ENCODE assay signal across 11 cellular contexts in genomic region chr9:114364123-114364522, GRCh38. TPM values are rescaled to one million over a fixed set of nuclear protein-coding genes. Genes with fewer than 3 reads are reported as not detected.
DNase-seq lines count a peak whose midpoint lies in the region; ATAC-seq and TF ChIP-seq lines count a peak whose summit lies in the region.
"Had no signal": no experiment of that assay in that cellular context is flagged by ENCODE, and none has a peak within 500 bp of the region (broad histone marks: within the 10 kb centered on the region; RNA-seq: fewer than 3 reads in every experiment).

No MANE protein-coding gene starts in this region.

- H3K9me3 ChIP-seq in upper lobe of right lung = no peaks in the 10 kb centered on the region
- H3K9me3 ChIP-seq in esophagus muscularis mucosa = no peaks in the 10 kb centered on the region

- no peak for TF ChIP-seq EP300 in esophagus muscularis mucosa (IDR thresholded peaks at IDR 0.05)

- H3K4me3 ChIP-seq in fibroblast of the aortic adventitia (ENCODE audit: low read depth, low read length) (no peak overlapping the region), upper lobe of right lung (no peak overlapping the region), esophagus muscularis mucosa (no peak overlapping the region)

- H3K36me3 Mint-ChIP-seq in T-helper 2 cell treated with Interferon-gamma antibody and Interleukin-4, amounts not matched to agents 5 μg/mL and 100 μg/mL, for 36 hours (ENCODE audit: low read depth) = peaks cover 90% of the 10 kb centered on the region

- peaks cover 64% of the 10 kb centered on the region for H3K4me1 Mint-ChIP-seq in T-helper 2 cell treated with Interferon-gamma antibody and Interleukin-4, amounts not matched to agents 5 μg/mL and 100 μg/mL, for 36 hours (ENCODE audit: low read depth)

- H3K27me3 Mint-ChIP-seq in T-helper 2 cell treated with Interferon-gamma antibody and Interleukin-4, amounts not matched to agents 5 μg/mL and 100 μg/mL, for 36 hours (ENCODE audit: low read depth) = no peaks in the 10 kb centered on the region

- peaks cover 81% of the 10 kb centered on the region for H3K36me3 ChIP-seq in upper lobe of right lung
- H3K36me3 ChIP-seq in esophagus muscularis mucosa = peaks cover 46 to 100% (median 72%) of the 10 kb centered on the region in 4 donors

- H3K9me3 Mint-ChIP-seq in T-helper 2 cell treated with Interferon-gamma antibody and Interleukin-4, amounts not matched to agents 5 μg/mL and 100 μg/mL, for 36 hours = no peaks in the 10 kb centered on the region

- H3K27ac ChIP-seq in upper lobe of right lung = peak overlapping the region; percentile 61
- peak overlapping the region in 2 of 4 donors; percentile 4 to 33 for H3K27ac ChIP-seq in esophagus muscularis mucosa (replicated peaks in 1 of 4)

- DNase-seq in activated effector memory CD4-positive, alpha-beta T cell treated with anti-CD3 and anti-CD28 coated beads, Interleukin-2, amount 50 U/mL, for 16 hours = peak; percentile 48
- no peak for DNase-seq in activated effector memory CD4-positive, alpha-beta T cell treated with Interleukin-2 at 50 U/mL for 16 hours
- no peak for DNase-seq in T-helper 2 cell treated with Interferon-gamma antibody and Interleukin-4, amounts not matched to agents 5 μg/mL and 100 μg/mL, for 36 hours (ENCODE audit: low spot score)
- peak; percentile 61 for DNase-seq in fibroblast of the aortic adventitia (ENCODE audit: low read depth)
- DNase-seq in upper lobe of right lung = peak; percentile 3
- no peak for DNase-seq in NCI-H2196 (lab: John Stamatoyannopoulos, UW; ENCODE audit: unreplicated experiment)
- no peak for DNase-seq in esophagus muscularis mucosa (ENCODE audit: extremely low spot score)
- DNase-seq: dermis blood vessel endothelial cell, DMS153, H7 had no signal

- H3K4me1 ChIP-seq in upper lobe of right lung (peaks cover 43% of the 10 kb centered on the region), esophagus muscularis mucosa (peaks cover 0 to 7% (median 3%) of the 10 kb centered on the region in 4 donors)

- intact Hi-C loops in upper lobe of right lung (cut with DNase I) = no loop called here
- intact Hi-C loops in esophagus muscularis mucosa (cut with DNase I) = no loop called here

- H3K27ac Mint-ChIP-seq in T-helper 2 cell treated with Interferon-gamma antibody and Interleukin-4, amounts not matched to agents 5 μg/mL and 100 μg/mL, for 36 hours = peak overlapping the region; percentile 72

- peak overlapping the region; percentile 50 for H3K4me3 Mint-ChIP-seq in T-helper 2 cell treated with Interferon-gamma antibody and Interleukin-4, amounts not matched to agents 5 μg/mL and 100 μg/mL, for 36 hours

- TF ChIP-seq POLR2A in esophagus muscularis mucosa (IDR thresholded peaks at IDR 0.05; ENCODE audit: low read depth) = no peak

- H3K27me3 ChIP-seq in upper lobe of right lung = no peaks in the 10 kb centered on the region
- H3K27me3 ChIP-seq in esophagus muscularis mucosa = no peaks in the 10 kb centered on the region

- ATAC-seq in upper lobe of right lung (peak; percentile 40), HG03280 (IDR thresholded peaks at IDR 0.05; ENCODE audit: unreplicated experiment) (no peak)

- TF ChIP-seq CTCF in fibroblast of the aortic adventitia (IDR thresholded peaks at IDR 0.05; ENCODE audit: insufficient read depth, low read length) (no peak), upper lobe of right lung (IDR thresholded peaks at IDR 0.05) (no peak), esophagus muscularis mucosa (IDR thresholded peaks at IDR 0.05) (no peak)

- 56% methylated on average over 1 of the region's 1 CpG for WGBS in esophagus muscularis mucosa

RNA-seq across cellular contexts. Expression of gene AKNA, which starts 23.7 kb away (rescaled TPM):
- total RNA-seq in fibroblast of the aortic adventitia (ENCODE audit: low replicate concordance) (9.9 and 22.3 TPM in 2 replicates), upper lobe of right lung (54.7 TPM), esophagus muscularis mucosa (10 to 100 TPM; 12.5 to 18.5 (median 17.3) TPM)

RNA-seq across cellular contexts. Expression of gene ORM2, which starts 34.5 kb away (rescaled TPM):
- total RNA-seq in fibroblast of the aortic adventitia (ENCODE audit: low replicate concordance) = not detected in 2 replicates
- 3.9 TPM for total RNA-seq in upper lobe of right lung
- not detected for total RNA-seq in esophagus muscularis mucosa
- total RNA-seq: dermis blood vessel endothelial cell had no signal

RNA-seq across cellular contexts. Expression of gene ORM1, which starts 41.2 kb away (rescaled TPM):
- total RNA-seq in fibroblast of the aortic adventitia (ENCODE audit: low replicate concordance) = not detected in 2 replicates
- total RNA-seq in upper lobe of right lung = 5.2 TPM
- 1 to 10 TPM in 1 of 4 donors, not detected in 3; 1.3 TPM for total RNA-seq in esophagus muscularis mucosa
- total RNA-seq: dermis blood vessel endothelial cell, H7 had no signal

Comparison
In these comparisons a context has a peak if more than half of its experiments do, and no peak if none do; other contexts are left out.
1. DNase-seq: peak in activated effector memory CD4-positive, alpha-beta T cell treated with anti-CD3 and anti-CD28 coated beads, Interleukin-2, amount 50 U/mL, for 16 hours (single experiment), fibroblast of the aortic adventitia (single experiment) and upper lobe of right lung (single experiment); none in activated effector memory CD4-positive, alpha-beta T cell treated with Interleukin-2 at 50 U/mL for 16 hours (single experiment), T-helper 2 cell treated with Interferon-gamma antibody and Interleukin-4, amounts not matched to agents 5 μg/mL and 100 μg/mL, for 36 hours (single experiment), NCI-H2196 (single experiment) and esophagus muscularis mucosa (single experiment).